In genomic region chr12:48183091-48183875, GRCh38 we compare ENCODE assay signal across 8 cellular contexts. TPM values are rescaled to one million over a fixed set of nuclear protein-coding genes. Genes with fewer than 3 reads are reported as not detected.
DNase-seq lines count a peak whose midpoint lies in the region; ATAC-seq, FAIRE-seq and TF ChIP-seq lines count a peak whose summit lies in the region.

CCDC184 (plus strand) TSS chr12:48183644; CDS start chr12:48184123, 479 bp downstream.

- H3K23me2 ChIP-seq in H1 (ENCODE audit: low read depth, low read length), result peaks cover 14% of the 10 kb centered on the region; the same call in 1 of the 2 replicates

- H2BK15ac ChIP-seq in H1 (ENCODE audit: low read length) (no peak within 1 kb of the TSS), mesenchymal stem cell (ENCODE audit: low read depth, poor library complexity, severe bottlenecking) (peak within 1 kb of the TSS; percentile 44)

- H3K56ac ChIP-seq in H1 (replicated peaks; ENCODE audit: insufficient read length, low read depth, low read length), result no peak within 1 kb of the TSS

- H3K23ac ChIP-seq in H1 (ENCODE audit: insufficient read length) (no peak within 1 kb of the TSS), mesenchymal stem cell (ENCODE audit: low read length in 2 of 2) (peak within 1 kb of the TSS in 1 of 2 experiments; percentile 64)

- CTCF ChIA-PET in H1 (lab: Charles Lee; ENCODE audit: partially characterized antibody), result interaction anchor here (0.8 to 1.3 kb wide), 15 partner anchors 9 to 441 kb away, joined by 3 to 14 read pairs (median 4); partner anchors contain the start of genes ASB8 and PFKM

- H3K14ac ChIP-seq in H1 (ENCODE audit: insufficient read length), result no peak within 1 kb of the TSS
- no peak within 1 kb of the TSS for H3K14ac ChIP-seq in mesenchymal stem cell (ENCODE audit: low read length in 2 of 2)

- H2AK5ac ChIP-seq in H1 (ENCODE audit: low read depth, low read length), result no peak within 1 kb of the TSS
- no peak within 1 kb of the TSS for H2AK5ac ChIP-seq in mesenchymal stem cell (ENCODE audit: low read length, severe bottlenecking)

- H2AFZ ChIP-seq in H1 (ENCODE audit: low read length) (peak within 1 kb of the TSS; percentile 96; the same call in 1 of the 2 replicates), mesenchymal stem cell (ENCODE audit: low read depth, low read length) (peak within 1 kb of the TSS; percentile 93)

- H3K4me1 ChIP-seq in H1 (replicated peaks in 1 of 4; ENCODE audit: control insufficient read depth in 3 of 4, insufficient read depth in 4 of 4, low read length in 3 of 4) (peaks cover 6 to 20% (median 11%) of the 10 kb centered on the region in 4 experiments; a peak in 6 of 7 replicates), mesenchymal stem cell (ENCODE audit: control insufficient read depth, insufficient read depth, low read depth, low read length) (peaks cover 12% of the 10 kb centered on the region)

- H3K36me3 ChIP-seq in H1 (ENCODE audit: control insufficient read depth in 2 of 4, insufficient read depth in 4 of 4, low read length in 3 of 4) (no peaks in the 10 kb centered on the region), mesenchymal stem cell (ENCODE audit: control insufficient read depth in 1 of 2, insufficient read depth in 2 of 2, low read depth in 1 of 2, low read length in 2 of 2) (no peaks in the 10 kb centered on the region)

- DNase-seq in AG08395 (ENCODE audit: low spot score) (peak; percentile 80), NCI-H526 treated with DMSO at 0.1 percent for 48 hours (lab: John Stamatoyannopoulos, UW) (peak; percentile 29), H1 (ENCODE audit: low read depth in 1 of 2, low spot score in 2 of 2) (peak in 1 of 2 experiments; percentile 83), mesenchymal stem cell (peak; percentile 91)
- DNase-seq in activated CD8-positive, alpha-beta memory T cell treated with anti-CD3 and anti-CD28 coated beads for 48 hours (ENCODE audit: low read depth in 2 of 3, low spot score in 2 of 3), result peak; percentile 27 to 45 (median 32)
- DNase-seq in stimulated activated CD8-positive, alpha-beta memory T cell treated with anti-CD3 and anti-CD28 coated beads, Interleukin-12 subunit alpha, Interleukin-12 subunit beta, amount 100 ng/mL, for 4 hours (ENCODE audit: low read depth), result peak; percentile 64

- H4K8ac ChIP-seq in H1 (ENCODE audit: extremely low read depth, insufficient read depth, low read length) (peak within 1 kb of the TSS; percentile 91), mesenchymal stem cell (ENCODE audit: low read length) (peak within 1 kb of the TSS; percentile 75)

- H3K79me2 ChIP-seq in H1 (ENCODE audit: control insufficient read depth in 1 of 2, insufficient read depth in 2 of 2, low read length in 2 of 2), result no peaks in the 10 kb centered on the region

- peak in 1 of 2 experiments; percentile 41; a peak in 3 of 4 replicates for TF ChIP-seq RAD21 in H1 (IDR thresholded peaks at IDR 0.05 in 1 of 2, conservative IDR thresholded peaks at IDR 0.05 in 1 of 2; ENCODE audit: low read depth in 2 of 2, low read length in 2 of 2)

- H3K4me2 ChIP-seq in H1 (ENCODE audit: insufficient read depth in 1 of 2, low read depth in 2 of 2, low read length in 2 of 2) (peak within 1 kb of the TSS; percentile 94 to 97), mesenchymal stem cell (ENCODE audit: low read length, poor library complexity, severe bottlenecking) (peak within 1 kb of the TSS; percentile 91)

- peaks cover 8 to 39% (median 25%) of the 10 kb centered on the region in 4 experiments for H3K27me3 ChIP-seq in H1 (replicated peaks in 1 of 4; ENCODE audit: control insufficient read depth in 3 of 4, extremely low read depth in 1 of 4, insufficient read depth in 3 of 4, low read length in 3 of 4)
- H3K27me3 ChIP-seq in mesenchymal stem cell (ENCODE audit: control insufficient read depth in 1 of 2, insufficient read depth in 1 of 2, low read length in 2 of 2), result peaks cover 62 to 86% of the 10 kb centered on the region in 2 experiments

- no peak for TF ChIP-seq EP300 in H1 (IDR thresholded peaks at IDR 0.05; ENCODE audit: borderline replicate concordance in 1 of 2, low read depth in 2 of 2, low read length in 2 of 2)

- H3K18ac ChIP-seq in H1 (ENCODE audit: extremely low read depth, low read length), result no peak within 1 kb of the TSS; the same call in 1 of the 2 replicates
- peak within 1 kb of the TSS; percentile 28 to 44 for H3K18ac ChIP-seq in mesenchymal stem cell (ENCODE audit: low read depth in 1 of 2, low read length in 2 of 2)

- H4K5ac ChIP-seq in H1 (ENCODE audit: insufficient read length, low read depth, low read length), result no peak within 1 kb of the TSS

- peak; percentile 34 to 44 (median 35) for TF ChIP-seq CTCF in H1 (IDR thresholded peaks at IDR 0.05; ENCODE audit: control extremely low read depth in 1 of 3, insufficient read depth in 1 of 3, low read depth in 1 of 3, low read length in 3 of 3)

- H3K79me1 ChIP-seq in H1 (ENCODE audit: low read depth, low read length) (no peaks in the 10 kb centered on the region), mesenchymal stem cell (replicated peaks; ENCODE audit: low read length, poor library complexity, severe bottlenecking) (no peaks in the 10 kb centered on the region)

- 0 out of 2 replicates have a peak within 1 kb of the TSS, but pooled peaks have one; percentile 31 for H3K27ac ChIP-seq in H1 (ENCODE audit: low read depth, low read length)
- H3K27ac ChIP-seq in mesenchymal stem cell (ENCODE audit: low read length, poor library complexity, severe bottlenecking), result no peak within 1 kb of the TSS

- peak in 1 of 2 experiments; percentile 36; a peak in 1 of 3 replicates for TF ChIP-seq POLR2A in H1 (IDR thresholded peaks at IDR 0.05; ENCODE audit: control extremely low read depth in 1 of 2, low read depth in 2 of 2, low read length in 2 of 2)

- H3K4ac ChIP-seq in H1 (replicated peaks; ENCODE audit: insufficient read length, low read depth, low read length), result no peak within 1 kb of the TSS
- peak within 1 kb of the TSS in 1 of 2 experiments; percentile 35 for H3K4ac ChIP-seq in mesenchymal stem cell (ENCODE audit: low read depth in 1 of 2, low read length in 2 of 2)

- H2BK12ac ChIP-seq in H1 (ENCODE audit: low read depth, low read length) (peak within 1 kb of the TSS; percentile 30; the same call in 1 of the 2 replicates), mesenchymal stem cell (ENCODE audit: low read length in 2 of 2) (peak within 1 kb of the TSS in 1 of 2 experiments; percentile 59)

- FAIRE-seq in H1 (lab: Jason Lieb, UNC), result no peak

- H4K91ac ChIP-seq in H1 (replicated peaks; ENCODE audit: insufficient read length, low read length) (no peak within 1 kb of the TSS), mesenchymal stem cell (ENCODE audit: low read length) (peak within 1 kb of the TSS; percentile 24)

- no peak within 1 kb of the TSS for H2BK120ac ChIP-seq in H1 (replicated peaks; ENCODE audit: low read depth, low read length)
- no peak within 1 kb of the TSS for H2BK120ac ChIP-seq in mesenchymal stem cell (ENCODE audit: low read depth, low read length)

- no peaks in the 10 kb centered on the region for H4K20me1 ChIP-seq in H1 (replicated peaks in 1 of 2; ENCODE audit: control insufficient read depth in 1 of 2, insufficient read depth in 2 of 2, low read length in 2 of 2)

- H3K9me3 ChIP-seq in H1 (ENCODE audit: insufficient read depth in 2 of 2, low read depth in 1 of 2, low read length in 1 of 2) (no peaks in the 10 kb centered on the region; a peak in 1 of 4 replicates), mesenchymal stem cell (ENCODE audit: control insufficient read depth, low read length) (no peaks in the 10 kb centered on the region)

- no peak within 1 kb of the TSS for H2BK20ac ChIP-seq in H1 (ENCODE audit: low read length)

- ATAC-seq in GM18907 (IDR thresholded peaks at IDR 0.05; ENCODE audit: unreplicated experiment), result peak; percentile 70
- peak; percentile 69 for ATAC-seq in HG03175 (IDR thresholded peaks at IDR 0.05; ENCODE audit: unreplicated experiment)

- H2BK5ac ChIP-seq in H1 (ENCODE audit: low read depth, low read length), result no peak within 1 kb of the TSS
- H2BK5ac ChIP-seq in mesenchymal stem cell (ENCODE audit: low read depth, low read length, poor library complexity, severe bottlenecking), result no peak within 1 kb of the TSS

- POLR2A ChIA-PET in H1 (lab: Charles Lee; ENCODE audit: partially characterized antibody), result interaction anchor here (0.6 to 1.6 kb wide), 6 partner anchors 10 to 256 kb away, joined by 3 to 8 read pairs (median 4); partner anchors contain the start of gene ASB8

- peak within 1 kb of the TSS; percentile 35 to 80 (median 72) for H3K4me3 ChIP-seq in H1 (ENCODE audit: extremely low read depth in 1 of 4, insufficient read depth in 2 of 4, low read depth in 3 of 4, low read length in 4 of 4)
- H3K4me3 ChIP-seq in mesenchymal stem cell (ENCODE audit: insufficient read depth in 1 of 2, low read depth in 1 of 2, low read length in 2 of 2), result peak within 1 kb of the TSS; percentile 67 to 95

- H3K9ac ChIP-seq in H1 (replicated peaks in 1 of 4; ENCODE audit: extremely low read depth in 1 of 4, low read depth in 3 of 4, low read length in 3 of 4) (peak within 1 kb of the TSS in 2 of 4 experiments; percentile 13 to 20; a peak in 3 of 7 replicates), mesenchymal stem cell (ENCODE audit: low read length) (peak within 1 kb of the TSS; percentile 89)

- 2% methylated on average over 56 of the region's 61 CpGs; no CpG with 5 or more reads in 1 of the 2 experiments for whole genome bisulfite sequencing in H1 (ENCODE audit: extremely low coverage in 1 of 2, insufficient coverage in 1 of 2, insufficient read length in 1 of 2, insufficient replicate concordance in 2 of 2, low coverage in 1 of 2, low lambda C conversion rate in 2 of 2, missing lambda C conversion rate in 1 of 2), 2 experiments
- WGBS in mesenchymal stem cell, result under 1% methylated on average over 54 of the region's 61 CpGs

TF ChIP-seq in H1, 55 proteins besides CTCF, POLR2A, EP300 and RAD21 (continues in another document):
- TF ChIP-seq SAP30 (IDR thresholded peaks at IDR 0.05; ENCODE audit: insufficient read depth, insufficient replicate concordance, low read length) (peak; percentile 51), KDM4A (IDR thresholded peaks at IDR 0.05; ENCODE audit: low read depth, low read length, severe bottlenecking) (peak; percentile 92), RBBP5 (IDR thresholded peaks at IDR 0.05; ENCODE audit: borderline replicate concordance, low read depth, low read length) (peak; percentile 79; the same call in 1 of the 2 replicates), ASH2L (IDR thresholded peaks at IDR 0.05; ENCODE audit: low read length) (peak; percentile 61), CREB1 (IDR thresholded peaks at IDR 0.05) (peak; percentile 55)

RNA-seq across cellular contexts. Expression of gene CCDC184, which starts in this region (rescaled TPM):
- 2.2 and 2.5 TPM in 2 replicates for total RNA-seq in H1 (2021; fragmentation: NEBNext Ultra II Directional; extraction: Animal tissue kit (Norgen Biotek cat#: 25700))
- 3.0 and 3.1 TPM in 2 replicates for polyA plus RNA-seq in H1 (2011; rRNA removed)
- polyA plus RNA-seq in H1 (2011; cell fraction: cytosol; rRNA removed), result 2.6 TPM
- 1.2 TPM for polyA plus RNA-seq in H1 (2011; cell fraction: nucleus; rRNA removed)
- 1.8 to 2.7 TPM (median 2.3 TPM) in 4 replicates for polyA plus RNA-seq in H1 (2012, experiment 1 of 2)
- polyA plus RNA-seq in H1 (2012, experiment 2 of 2), result 3.7 TPM
- 1.4 TPM for polyA plus RNA-seq in H1 (2013, experiment 1 of 2)
- 1.4 TPM for polyA plus RNA-seq in H1 (2013, experiment 2 of 2)
- 1.6 and 1.7 TPM in 2 replicates for polyA minus RNA-seq in H1 (2011; rRNA and poly(A)+ RNA removed)
- 1.1 TPM for polyA minus RNA-seq in H1 (2011; cell fraction: cytosol; rRNA and poly(A)+ RNA removed)
- 1.4 TPM for polyA minus RNA-seq in H1 (2011; cell fraction: nucleus; rRNA and poly(A)+ RNA removed)
- 3.6 TPM for polyA plus RNA-seq in mesenchymal stem cell (2013, experiment 1 of 2)
- polyA plus RNA-seq in mesenchymal stem cell (2013, experiment 2 of 2), result 3.6 TPM
